ENCODE assay signal across 21 cellular contexts in genomic region chr9:137956688-137957385, GRCh38.
DNase-seq lines count a peak whose midpoint lies in the region; ATAC-seq and TF ChIP-seq lines count a peak whose summit lies in the region.
"Had no signal": no experiment of that assay in that cellular context is flagged by ENCODE, and none has a peak within 500 bp of the region (broad histone marks: within the 10 kb centered on the region; RNA-seq: fewer than 3 reads in every experiment).

No MANE protein-coding gene starts in this region.

- in situ Hi-C loops in GM13976 (cut with MboI; ENCODE audit: low sequenced_read_pairs, unreplicated experiment) = no loop called here

- no peak overlapping the region for H2AFZ ChIP-seq in OCI-LY7 (ENCODE audit: low read length)
- H2AFZ ChIP-seq: GM23248 had no signal

- H3K27me3 ChIP-seq in left lung = peaks cover 0 to 19% of the 10 kb centered on the region in 2 donors
- H3K27me3 ChIP-seq: BLaER1 treated with 17β-estradiol and CSF1 and Interleukin-3, amounts not matched to agents 10 nM and 100 nM; transverse colon had no signal

- H3K4me3 ChIP-seq in OCI-LY7 (ENCODE audit: low read depth, low read length, poor library complexity, severe bottlenecking) (no peak overlapping the region), left lung (no peak overlapping the region)
- H3K4me3 ChIP-seq: BLaER1 treated with 17β-estradiol and CSF1 and Interleukin-3, amounts not matched to agents 10 nM and 100 nM; gastroesophageal sphincter; GM23248; SK-N-MC; transverse colon had no signal

- BruUV-seq in OCI-LY7 (replicated peaks; lab: Mats Ljungman, UMichigan) = no TSS peak

- no peaks in the 10 kb centered on the region for H3K79me2 ChIP-seq in OCI-LY7 (ENCODE audit: insufficient read depth, low read depth, low read length)

- no peaks in the 10 kb centered on the region for H3K9me2 ChIP-seq in OCI-LY7 (ENCODE audit: insufficient read depth, low read length)

- H3K9me3 ChIP-seq in OCI-LY7 (ENCODE audit: low read length) (no peaks in the 10 kb centered on the region), left lung (no peaks in the 10 kb centered on the region)
- H3K9me3 ChIP-seq: BLaER1 treated with 17β-estradiol and CSF1 and Interleukin-3, amounts not matched to agents 10 nM and 100 nM; transverse colon had no signal

- peak; percentile 21 for DNase-seq in D341Med (ENCODE audit: low spot score)
- DNase-seq in GM13976 (ENCODE audit: low spot score) = peak; percentile 26
- DNase-seq in OCI-LY7 (ENCODE audit: low spot score) = peak; percentile 10
- DNase-seq in left lung = no peak
- no peak for DNase-seq in cardiac septum (ENCODE audit: low spot score)
- no peak for DNase-seq in NCI-H774 (lab: John Stamatoyannopoulos, UW)
- DNase-seq: activated CD8-positive, alpha-beta memory T cell treated with anti-CD3 and anti-CD28 coated beads for 24 hours; activated gamma-delta T cell; activated naive CD8-positive, alpha-beta T cell treated with anti-CD3 and anti-CD28 coated beads, Interleukin-2, amount 50 U/mL, for 24 hours; DND-41; GM23248; naive thymus-derived CD4-positive, alpha-beta T cell; NCI-H1105; NCI-H2029 treated with DMSO at 0.1 percent for 48 hours; NCI-H226; transverse colon had no signal

- CTCF ChIA-PET in OCI-LY7 (lab: Charles Lee; ENCODE audit: unreplicated experiment) = no interaction called here

- H3K27ac ChIP-seq in OCI-LY7 (ENCODE audit: low read depth, low read length, poor library complexity, severe bottlenecking) (no peak overlapping the region), left lung (no peak overlapping the region)
- H3K27ac ChIP-seq: BLaER1 treated with 17β-estradiol and CSF1 and Interleukin-3, amounts not matched to agents 10 nM and 100 nM; gastroesophageal sphincter; GM23248; SK-N-MC; transverse colon had no signal

- no peaks in the 10 kb centered on the region for H4K20me1 ChIP-seq in OCI-LY7 (ENCODE audit: insufficient read depth, low read length)

- no peaks in the 10 kb centered on the region for H3K4me1 ChIP-seq in OCI-LY7 (ENCODE audit: insufficient read depth, low read length, poor library complexity, severe bottlenecking)
- H3K4me1 ChIP-seq in left lung = no peaks in the 10 kb centered on the region
- H3K4me1 ChIP-seq: BLaER1 treated with 17β-estradiol and CSF1 and Interleukin-3, amounts not matched to agents 10 nM and 100 nM; gastroesophageal sphincter; transverse colon had no signal

- intact Hi-C loops in OCI-LY7 (cut with micrococcal nuclease; ENCODE audit: unreplicated experiment) (no loop called here), left lung (cut with DNase I) (no loop called here), cardiac septum (cut with DNase I) (no loop called here)

- ATAC-seq in left lung (peak; percentile 14), esophagus mucosa (no peak)
- ATAC-seq: activated CD4-positive, CD25-positive, alpha-beta regulatory T cell treated with anti-CD3 and anti-CD28 coated beads, Interleukin-2, amount 50 U/mL, for 24 hours; activated naive CD8-positive, alpha-beta T cell treated with anti-CD3 and anti-CD28 coated beads, Interleukin-2, amount 50 U/mL, for 24 hours; gastroesophageal sphincter; naive thymus-derived CD4-positive, alpha-beta T cell had no signal

- H3K4me2 ChIP-seq in OCI-LY7 (ENCODE audit: low read length) = no peak overlapping the region
- H3K4me2 ChIP-seq: BLaER1 treated with 17β-estradiol and CSF1 and Interleukin-3, amounts not matched to agents 10 nM and 100 nM had no signal

- no peaks in the 10 kb centered on the region for H3K36me3 ChIP-seq in OCI-LY7 (ENCODE audit: insufficient read depth, low read length)
- no peaks in the 10 kb centered on the region for H3K36me3 ChIP-seq in left lung
- H3K36me3 ChIP-seq: BLaER1 treated with 17β-estradiol and CSF1 and Interleukin-3, amounts not matched to agents 10 nM and 100 nM; gastroesophageal sphincter; transverse colon had no signal

- TF ChIP-seq CTCF in GM13976 (IDR thresholded peaks at IDR 0.05; ENCODE audit: borderline replicate concordance, control extremely low read depth, extremely low read depth, insufficient read depth, missing control alignments) (no peak), OCI-LY7 (conservative IDR thresholded peaks at IDR 0.05; ENCODE audit: low read length) (no peak), left lung (IDR thresholded peaks at IDR 0.05) (no peak)

- POLR2A ChIA-PET in OCI-LY7 (lab: Charles Lee) = interaction anchor here (0.6 kb wide), 1 partner anchor 151 kb away, joined by 3 read pairs; no protein-coding TSS in a partner anchor

Comparison
In these comparisons a context has a peak if more than half of its experiments do, and no peak if none do; other contexts are left out.
1. DNase-seq: peak in D341Med (single experiment), GM13976 (single experiment) and OCI-LY7 (single experiment); none in left lung (0 of 2), cardiac septum (single experiment) and NCI-H774 (single experiment).